9 cellular contexts compared by ENCODE assay signal in genomic region chr14:96051642-96052540, GRCh38. TPM values are rescaled to one million over a fixed set of nuclear protein-coding genes. Genes with fewer than 3 reads are reported as not detected.
A peak's percentile ranks its signal among the peaks of the same experiment; 100 is the strongest.
DNase-seq lines count a peak whose midpoint lies in the region; ATAC-seq and TF ChIP-seq lines count a peak whose summit lies in the region.
"Had no signal": no experiment of that assay in that cellular context is flagged by ENCODE, and none has a peak within 500 bp of the region (broad histone marks: within the 10 kb centered on the region; RNA-seq: fewer than 3 reads in every experiment).

No MANE protein-coding gene starts in this region.

- no peaks in the 10 kb centered on the region for H3K36me3 ChIP-seq in MM.1S (replicated peaks; ENCODE audit: insufficient read depth, low read length)
- H3K36me3 ChIP-seq in HAP-1 (replicated peaks): no peaks in the 10 kb centered on the region

- no peak overlapping the region for H3K4me3 Mint-ChIP-seq in stimulated activated naive CD8-positive, alpha-beta T cell treated with anti-CD3 and anti-CD28 coated beads, Interleukin-15, amount 100 ng/mL, for 72 hours
- no peak overlapping the region for H3K4me3 Mint-ChIP-seq in endothelial cell (ENCODE audit: unreplicated experiment)
- H3K4me3 Mint-ChIP-seq: naive thymus-derived CD4-positive, alpha-beta T cell had no signal

- peaks cover 36% of the 10 kb centered on the region for H3K27me3 Mint-ChIP-seq in stimulated activated naive CD8-positive, alpha-beta T cell treated with anti-CD3 and anti-CD28 coated beads, Interleukin-15, amount 100 ng/mL, for 72 hours
- H3K27me3 Mint-ChIP-seq in endothelial cell (ENCODE audit: unreplicated experiment): peaks cover 10% of the 10 kb centered on the region

- H3K36me3 Mint-ChIP-seq in endothelial cell (ENCODE audit: low read depth, unreplicated experiment): peaks cover 4% of the 10 kb centered on the region

- H3K4me3 ChIP-seq in MM.1S (ENCODE audit: low read length): no peak overlapping the region
- no peak overlapping the region for H3K4me3 ChIP-seq in HAP-1

- no peak overlapping the region for H3K27ac ChIP-seq in MM.1S (ENCODE audit: low read length)

- no peaks in the 10 kb centered on the region for H4K20me1 ChIP-seq in MM.1S (ENCODE audit: insufficient read depth, low read length)

- ATAC-seq in stimulated activated naive CD8-positive, alpha-beta T cell treated with anti-CD3 and anti-CD28 coated beads, Interleukin-15, Interleukin-2, amounts not matched to agents 100 U/mL and 50 U/mL, for 24 hours: peak; percentile 23
- ATAC-seq in stimulated activated naive CD8-positive, alpha-beta T cell treated with anti-CD3 and anti-CD28 coated beads, Interleukin-15, amount 100 ng/mL, for 72 hours: no peak
- ATAC-seq in GM18907 (IDR thresholded peaks at IDR 0.05; ENCODE audit: unreplicated experiment): no peak
- ATAC-seq: naive thymus-derived CD4-positive, alpha-beta T cell had no signal

- H3K4me1 ChIP-seq in MM.1S (ENCODE audit: low read length) (no peaks in the 10 kb centered on the region), HAP-1 (peaks cover 4% of the 10 kb centered on the region)

- no peaks in the 10 kb centered on the region for H3K4me1 Mint-ChIP-seq in stimulated activated naive CD8-positive, alpha-beta T cell treated with anti-CD3 and anti-CD28 coated beads, Interleukin-15, amount 100 ng/mL, for 72 hours
- H3K4me1 Mint-ChIP-seq in endothelial cell (ENCODE audit: unreplicated experiment): no peaks in the 10 kb centered on the region

- TF ChIP-seq CTCF in MM.1S (IDR thresholded peaks at IDR 0.05; ENCODE audit: low read length): peak; percentile 42
- TF ChIP-seq CTCF in endothelial cell (IDR thresholded peaks at IDR 0.05; ENCODE audit: unreplicated experiment): peak; percentile 15

- DNase-seq in stimulated activated naive CD8-positive, alpha-beta T cell treated with anti-CD3 and anti-CD28 coated beads, Interleukin-15, Interleukin-2, amounts not matched to agents 100 U/mL and 50 U/mL, for 24 hours: no peak
- no peak for DNase-seq in stimulated activated naive CD8-positive, alpha-beta T cell treated with anti-CD3 and anti-CD28 coated beads, Interleukin-15, amount 100 ng/mL, for 72 hours
- peak; percentile 35 for DNase-seq in MM.1S
- no peak for DNase-seq in endothelial cell (ENCODE audit: low spot score)
- no peak for DNase-seq in SW 1271 (lab: John Stamatoyannopoulos, UW)
- DNase-seq in NCI-H226: no peak
- DNase-seq in HAP-1 (ENCODE audit: low spot score in 2 of 2): no peak

- H3K9me3 ChIP-seq in MM.1S (replicated peaks; ENCODE audit: insufficient read depth, low read length) (no peaks in the 10 kb centered on the region), HAP-1 (no peaks in the 10 kb centered on the region)

- no peak overlapping the region for H3K4me2 ChIP-seq in MM.1S (ENCODE audit: low read depth, low read length)

- no peaks in the 10 kb centered on the region for H3F3A ChIP-seq in MM.1S (ENCODE audit: insufficient read depth, low read length)

- H3K9ac ChIP-seq in MM.1S (ENCODE audit: low read length): no peak overlapping the region

- H3K9me2 ChIP-seq in MM.1S (replicated peaks; ENCODE audit: insufficient read depth, low read length): no peaks in the 10 kb centered on the region

- H3K27me3 ChIP-seq in MM.1S (replicated peaks; ENCODE audit: insufficient read depth, low read length) (no peaks in the 10 kb centered on the region), HAP-1 (ENCODE audit: low read depth) (no peaks in the 10 kb centered on the region)

- no peaks in the 10 kb centered on the region for H3K79me2 ChIP-seq in MM.1S (ENCODE audit: low read length)

- peak overlapping the region in 1 of 2 donors; percentile 35 for H3K27ac Mint-ChIP-seq in stimulated activated naive CD8-positive, alpha-beta T cell treated with anti-CD3 and anti-CD28 coated beads, Interleukin-15, amount 100 ng/mL, for 72 hours
- no peak overlapping the region for H3K27ac Mint-ChIP-seq in endothelial cell (ENCODE audit: unreplicated experiment)
- H3K27ac Mint-ChIP-seq: naive thymus-derived CD4-positive, alpha-beta T cell had no signal

- H2AFZ ChIP-seq in MM.1S (ENCODE audit: low read length): no peak overlapping the region

- H3K9me3 Mint-ChIP-seq in stimulated activated naive CD8-positive, alpha-beta T cell treated with anti-CD3 and anti-CD28 coated beads, Interleukin-15, amount 100 ng/mL, for 72 hours: no peaks in the 10 kb centered on the region
- no peaks in the 10 kb centered on the region for H3K9me3 Mint-ChIP-seq in endothelial cell (ENCODE audit: unreplicated experiment)
- H3K9me3 Mint-ChIP-seq: naive thymus-derived CD4-positive, alpha-beta T cell had no signal

- in situ Hi-C loops in HAP-1 (cut with MboI; ENCODE audit: low sequenced_read_pairs): no loop called here

RNA-seq across cellular contexts. Expression of gene C14orf132, which starts 12.7 kb away (rescaled TPM):
- total RNA-seq in endothelial cell (ENCODE audit: unreplicated experiment): 4.4 TPM
